ENCODE assay signal across 30 cellular contexts in the genomic region with DNA sequence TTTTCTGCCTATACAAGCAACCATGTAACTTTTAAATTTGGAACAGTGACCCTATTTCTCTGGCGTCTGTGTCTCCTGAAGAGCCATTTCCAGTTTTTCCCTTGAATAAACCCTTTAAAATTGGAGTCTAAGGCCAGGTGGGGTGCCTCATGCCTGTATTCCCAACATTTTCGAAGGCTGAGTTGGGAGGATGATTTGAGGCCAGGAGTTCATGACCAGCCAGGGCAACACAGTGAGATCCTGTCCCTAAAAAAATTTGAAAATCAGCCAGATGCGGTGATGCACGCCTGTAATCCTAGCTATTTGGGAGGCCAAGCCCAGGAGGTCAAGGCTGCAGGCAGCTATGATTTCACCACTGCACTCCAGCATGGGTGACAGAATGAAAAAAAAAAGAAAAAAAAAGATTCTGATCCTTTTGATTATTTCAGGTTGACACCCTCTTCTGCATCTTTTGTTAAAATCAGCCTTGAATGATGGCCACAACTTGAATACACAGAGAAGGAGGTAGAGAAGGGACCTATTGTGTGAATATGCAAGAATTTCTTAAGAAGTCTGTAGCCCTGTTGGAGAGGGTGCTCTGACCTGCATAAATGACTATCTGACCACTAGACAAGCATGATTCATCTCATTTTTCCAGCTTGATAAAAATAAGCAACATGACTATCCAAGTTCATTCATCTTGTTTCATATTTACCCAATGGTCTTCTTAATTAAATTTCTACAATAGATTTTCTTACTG. TPM values are rescaled to one million over a fixed set of nuclear protein-coding genes. Genes with fewer than 3 reads are reported as not detected.
DNase-seq lines count a peak whose midpoint lies in the region; FAIRE-seq and TF ChIP-seq lines count a peak whose summit lies in the region.
"Had no signal": no experiment of that assay in that cellular context is flagged by ENCODE, and none has a peak within 500 bp of the region (broad histone marks: within the 10 kb centered on the region; RNA-seq: fewer than 3 reads in every experiment).

No MANE protein-coding gene starts in this region.

- no peaks in the 10 kb centered on the region for H3K79me2 ChIP-seq in astrocyte (ENCODE audit: insufficient read depth, low read length)
- H3K79me2 ChIP-seq: parathyroid adenoma had no signal

- H4K20me1 ChIP-seq in astrocyte (ENCODE audit: insufficient read depth, low read length): no peaks in the 10 kb centered on the region

- H3K4me1 ChIP-seq in HEK293 (ENCODE audit: control insufficient read depth, insufficient read depth, low read length): no peaks in the 10 kb centered on the region
- peaks cover under 1% of the 10 kb centered on the region for H3K4me1 ChIP-seq in astrocyte (ENCODE audit: insufficient read depth, low read length)
- H3K4me1 ChIP-seq: parathyroid adenoma had no signal

- POLR2A ChIA-PET in HEK293 (lab: Yijun Ruan, JAX): no interaction called here

- H3K9me3 Mint-ChIP-seq in astrocyte (ENCODE audit: unreplicated experiment): no peaks in the 10 kb centered on the region
- H3K9me3 Mint-ChIP-seq: activated CD4-positive, alpha-beta T cell treated with anti-CD3 and anti-CD28 coated beads, Interleukin-2, amount 10 ng/mL, durations not matched to agents 7 days and 5 days; activated T-cell treated with anti-CD3 and anti-CD28 coated beads, Interleukin-2, amount 50 U/mL, for 24 hours; CD4-positive, alpha-beta memory T cell; central memory CD8-positive, alpha-beta T cell; immature natural killer cell had no signal

- CTCF ChIA-PET in HEK293 (lab: Yijun Ruan, JAX): interaction anchor here (0.6 to 4.0 kb wide), 3 partner anchors 10 to 39 kb away, joined by 3 to 33 read pairs (median 5); no protein-coding TSS in a partner anchor

- H3K36me3 ChIP-seq in HEK293 (ENCODE audit: control insufficient read depth in 2 of 2, insufficient read depth in 1 of 2, low read length in 2 of 2) (no peaks in the 10 kb centered on the region), astrocyte (ENCODE audit: insufficient read depth, low read length) (no peaks in the 10 kb centered on the region)
- H3K36me3 ChIP-seq: SJSA1 had no signal

- H3K27ac Mint-ChIP-seq in astrocyte (ENCODE audit: unreplicated experiment): no peak overlapping the region
- H3K27ac Mint-ChIP-seq: activated CD4-positive, alpha-beta T cell treated with anti-CD3 and anti-CD28 coated beads, Interleukin-2, amount 10 ng/mL, durations not matched to agents 7 days and 5 days; activated naive CD8-positive, alpha-beta T cell; activated T-cell treated with anti-CD3 and anti-CD28 coated beads, Interleukin-2, amount 50 U/mL, for 24 hours; B cell; immature natural killer cell had no signal

- H3K27ac ChIP-seq in HEK293 (ENCODE audit: extremely low read depth, low read depth, low read length) (no peak overlapping the region), astrocyte (ENCODE audit: low read depth, low read length) (no peak overlapping the region)
- H3K27ac ChIP-seq: parathyroid adenoma, SJSA1 had no signal

- H2AFZ ChIP-seq in astrocyte (ENCODE audit: low read depth, low read length): no peak overlapping the region
- H2AFZ ChIP-seq: parathyroid adenoma had no signal

- peaks cover 31% of the 10 kb centered on the region for H3K27me3 Mint-ChIP-seq in astrocyte (ENCODE audit: low read depth, unreplicated experiment)
- H3K27me3 Mint-ChIP-seq: activated naive CD8-positive, alpha-beta T cell; activated T-cell treated with anti-CD3 and anti-CD28 coated beads, Interleukin-2, amount 50 U/mL, for 24 hours; B cell; CD4-positive, alpha-beta memory T cell; central memory CD8-positive, alpha-beta T cell had no signal

- H3K27me3 ChIP-seq in astrocyte (ENCODE audit: insufficient read depth, low read length): no peaks in the 10 kb centered on the region
- H3K27me3 ChIP-seq: SJSA1 had no signal

- no peak overlapping the region for H3K4me2 ChIP-seq in astrocyte (ENCODE audit: low read length)
- H3K4me2 ChIP-seq: smooth muscle cell had no signal

- no peak overlapping the region for H3K4me3 ChIP-seq in HEK293 (ENCODE audit: low read depth, low read length)
- H3K4me3 ChIP-seq in astrocyte (ENCODE audit: insufficient read depth, low read depth, low read length): no peak overlapping the region
- H3K4me3 ChIP-seq: GM12878, SJSA1, smooth muscle cell had no signal

- H3K9ac ChIP-seq in astrocyte (ENCODE audit: low read length): no peak overlapping the region
- H3K9ac ChIP-seq: parathyroid adenoma had no signal

- H3K9me3 ChIP-seq in HEK293 (ENCODE audit: control insufficient read depth, insufficient read depth, low read depth, low read length) (no peaks in the 10 kb centered on the region), astrocyte (ENCODE audit: insufficient read depth, low read depth, low read length) (no peaks in the 10 kb centered on the region)
- H3K9me3 ChIP-seq: SJSA1 had no signal

- no peaks in the 10 kb centered on the region for H3K36me3 Mint-ChIP-seq in astrocyte (ENCODE audit: low read depth, unreplicated experiment)
- H3K36me3 Mint-ChIP-seq: activated naive CD8-positive, alpha-beta T cell; CD4-positive, alpha-beta memory T cell; immature natural killer cell had no signal

- peaks cover 3% of the 10 kb centered on the region for H3K4me1 Mint-ChIP-seq in astrocyte (ENCODE audit: low read depth, unreplicated experiment)

- FAIRE-seq in astrocyte (lab: Jason Lieb, UNC): no peak
- FAIRE-seq: endometrium, GM12878, HepG2 had no signal

- H3K4me3 Mint-ChIP-seq in astrocyte (ENCODE audit: unreplicated experiment): no peak overlapping the region
- H3K4me3 Mint-ChIP-seq: activated CD4-positive, alpha-beta T cell treated with anti-CD3 and anti-CD28 coated beads, Interleukin-2, amount 10 ng/mL, durations not matched to agents 7 days and 5 days; activated naive CD8-positive, alpha-beta T cell; activated T-cell treated with anti-CD3 and anti-CD28 coated beads, Interleukin-2, amount 50 U/mL, for 24 hours; B cell; CD4-positive, alpha-beta memory T cell; central memory CD8-positive, alpha-beta T cell; immature natural killer cell had no signal

- peak; percentile 56 for DNase-seq in COLO829 (ENCODE audit: low spot score)
- DNase-seq in astrocyte (ENCODE audit: low read depth): peak; percentile 58
- DNase-seq in kidney glomerular epithelial cell (lab: John Stamatoyannopoulos, UW): peak; percentile 7
- no peak for DNase-seq in NCI-H82 treated with DMSO at 0.1 percent for 48 hours (lab: John Stamatoyannopoulos, UW; ENCODE audit: unreplicated experiment)
- no peak for DNase-seq in hepatic stellate cell (ENCODE audit: low spot score)
- no peak for DNase-seq in activated CD8-positive, alpha-beta memory T cell treated with anti-CD3 and anti-CD28 coated beads, Interleukin-2, amount 50 U/mL, for 4 hours
- DNase-seq in NCI-H524 treated with DMSO at 0.1 percent for 48 hours (lab: John Stamatoyannopoulos, UW): no peak
- DNase-seq: activated CD4-positive, alpha-beta T cell treated with anti-CD3 and anti-CD28 coated beads, Interleukin-2, amount 10 ng/mL, durations not matched to agents 7 days and 5 days; activated effector memory CD4-positive, alpha-beta T cell treated with anti-CD3 and anti-CD28 coated beads, Interleukin-2, amount 50 U/mL, for 16 hours; activated T-cell treated with anti-CD3 and anti-CD28 coated beads, Interleukin-2, amount 50 U/mL, for 24 hours; anterior cingulate cortex; CD4-positive, alpha-beta memory T cell; H7; immature natural killer cell; Karpas-422; mesenchymal stem cell; NCI-H1436 treated with DMSO at 0.1 percent for 48 hours; NCI-H748 treated with DMSO at 0.1 percent for 48 hours; stimulated activated naive CD4-positive, alpha-beta T cell; T-helper 9 cell had no signal

- no peak for TF ChIP-seq CTCF in HEK293 (tag by site-specific recombination; IDR thresholded peaks at IDR 0.05)
- no peak for TF ChIP-seq CTCF in astrocyte (IDR thresholded peaks at IDR 0.05; ENCODE audit: insufficient read depth, low read depth, low read length)

TF ChIP-seq in HEK293, 187 proteins besides CTCF, POLR2A, EP300 and RAD21:
- no peak for TF ChIP-seq ZNF768 (tag by site-specific recombination; IDR thresholded peaks at IDR 0.05)
- TF ChIP-seq ZNF529 (tag by site-specific recombination; IDR thresholded peaks at IDR 0.05; ENCODE audit: insufficient replicate concordance): no peak
- TF ChIP-seq ZNF121 (tag by site-specific recombination; IDR thresholded peaks at IDR 0.05): peak; percentile 50; the same call in 1 of the 2 replicates
- TF ChIP-seq ZNF324 (tag by site-specific recombination; IDR thresholded peaks at IDR 0.05): no peak
- TF ChIP-seq ZNF76 (tag by site-specific recombination; IDR thresholded peaks at IDR 0.05; ENCODE audit: borderline replicate concordance, low read depth): no peak

RNA-seq across cellular contexts. Expression of gene PARP1, which starts 40.2 kb away (rescaled TPM):
- total RNA-seq in astrocyte: 49.8 and 57.8 TPM in 2 replicates

Comparison
In these comparisons a context has a peak if more than half of its experiments do, and no peak if none do; other contexts are left out.
1. DNase-seq: peak in COLO829 (single experiment), astrocyte (single experiment) and kidney glomerular epithelial cell (single experiment); none in NCI-H82 treated with DMSO at 0.1 percent for 48 hours (single experiment), hepatic stellate cell (single experiment), activated CD8-positive, alpha-beta memory T cell treated with anti-CD3 and anti-CD28 coated beads, Interleukin-2, amount 50 U/mL, for 4 hours (single experiment) and NCI-H524 treated with DMSO at 0.1 percent for 48 hours (single experiment).